15 cellular contexts compared by ENCODE assay signal in the genomic region with DNA sequence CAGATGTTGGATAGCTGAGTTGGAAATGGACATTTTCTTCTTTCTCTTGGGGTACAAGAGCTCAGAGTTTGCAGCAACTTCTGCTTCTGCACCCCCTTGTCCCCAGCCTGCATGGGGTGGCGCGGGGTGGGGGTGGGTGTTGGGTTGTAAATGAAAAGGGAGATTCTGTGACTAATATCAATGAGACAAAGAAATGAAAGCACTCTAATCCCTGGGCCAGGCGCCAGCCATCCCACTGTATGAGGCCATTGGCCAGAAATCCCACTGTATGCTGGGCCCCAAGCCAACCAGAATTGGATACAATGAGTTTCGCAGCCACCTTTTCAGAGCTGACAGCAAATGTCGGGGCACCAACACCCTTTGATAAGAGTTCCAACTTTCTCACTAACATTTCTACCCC. TPM values are rescaled to one million over a fixed set of nuclear protein-coding genes. Genes with fewer than 3 reads are reported as not detected.
DNase-seq lines count a peak whose midpoint lies in the region; ATAC-seq and TF ChIP-seq lines count a peak whose summit lies in the region.
"Had no signal": no experiment of that assay in that cellular context is flagged by ENCODE, and none has a peak within 500 bp of the region (broad histone marks: within the 10 kb centered on the region; RNA-seq: fewer than 3 reads in every experiment).

No MANE protein-coding gene starts in this region.

- H3K9me3 ChIP-seq in body of pancreas = peaks cover 0 to 6% (median 0%) of the 10 kb centered on the region in 3 donors
- no peaks in the 10 kb centered on the region for H3K9me3 ChIP-seq in uterus

- WGBS in body of pancreas, 2 donors = 54 to 55% methylated on average over 5 of the region's 5 CpGs

- TF ChIP-seq POLR2A in body of pancreas (IDR thresholded peaks at IDR 0.05) (no peak), uterus (IDR thresholded peaks at IDR 0.05) (no peak)

- DNase-seq in DMS79 treated with DMSO at 0.1 percent for 48 hours (lab: John Stamatoyannopoulos, UW) = peak; percentile 94
- DNase-seq in NCI-H1105 treated with DMSO at 0.1 percent for 48 hours (lab: John Stamatoyannopoulos, UW) = peak; percentile 93
- peak; percentile 8 to 28 (median 14) for DNase-seq in body of pancreas
- DNase-seq in uterus = no peak
- DNase-seq in medulla oblongata (ENCODE audit: extremely low spot score) = no peak
- no peak for DNase-seq in NCI-H774 (lab: John Stamatoyannopoulos, UW)
- DNase-seq: activated CD8-positive, alpha-beta T cell treated with anti-CD3 and anti-CD28 coated beads, Interleukin-2, amount 10 ng/mL, durations not matched to agents 7 days and 5 days; activated effector memory CD4-positive, alpha-beta T cell treated with anti-CD3 and anti-CD28 coated beads, Interleukin-2, amount 50 U/mL, for 16 hours; naive thymus-derived CD4-positive, alpha-beta T cell; NCI-H1417 treated with DMSO at 0.1 percent for 48 hours; stimulated activated CD4-positive, alpha-beta T cell treated with anti-CD3 and anti-CD28 coated beads, Interleukin-4, amount 100 ng/mL, for 1 hour had no signal

- H3K4me1 ChIP-seq in body of pancreas (no peaks in the 10 kb centered on the region), uterus (no peaks in the 10 kb centered on the region)

- no peaks in the 10 kb centered on the region for H3K27me3 ChIP-seq in body of pancreas
- no peaks in the 10 kb centered on the region for H3K27me3 ChIP-seq in uterus
- H3K27me3 ChIP-seq: cardiac muscle cell, heart right ventricle had no signal

- H3K36me3 ChIP-seq in body of pancreas (replicated peaks in 1 of 2; ENCODE audit: insufficient read depth in 1 of 2, low read depth in 2 of 2) = no peaks in the 10 kb centered on the region
- H3K36me3 ChIP-seq in uterus = no peaks in the 10 kb centered on the region
- H3K36me3 ChIP-seq: cardiac muscle cell, heart right ventricle had no signal

- intact Hi-C loops in body of pancreas (cut with DNase I) (no loop called here), uterus (cut with DNase I; ENCODE audit: low total_unique reads) (no loop called here)

- H3K27ac Mint-ChIP-seq in nephron = peak overlapping the region; percentile 14 to 77 (median 58)
- H3K27ac Mint-ChIP-seq: activated CD8-positive, alpha-beta T cell treated with anti-CD3 and anti-CD28 coated beads, Interleukin-2, amount 10 ng/mL, durations not matched to agents 7 days and 5 days; naive thymus-derived CD4-positive, alpha-beta T cell had no signal

- ATAC-seq in body of pancreas = no peak
- ATAC-seq: activated CD8-positive, alpha-beta T cell treated with anti-CD3 and anti-CD28 coated beads, Interleukin-2, amount 10 ng/mL, durations not matched to agents 7 days and 5 days; heart right ventricle; naive thymus-derived CD4-positive, alpha-beta T cell had no signal

- H3K4me3 Mint-ChIP-seq in nephron = peak overlapping the region in 2 of 3 experiments; percentile 40 to 44
- H3K4me3 Mint-ChIP-seq: activated CD8-positive, alpha-beta T cell treated with anti-CD3 and anti-CD28 coated beads, Interleukin-2, amount 10 ng/mL, durations not matched to agents 7 days and 5 days; naive thymus-derived CD4-positive, alpha-beta T cell had no signal

- H3K9me3 Mint-ChIP-seq in nephron = peaks cover 27% of the 10 kb centered on the region

- H3K36me3 Mint-ChIP-seq in nephron (ENCODE audit: low read depth) = no peaks in the 10 kb centered on the region
- H3K36me3 Mint-ChIP-seq: naive thymus-derived CD4-positive, alpha-beta T cell had no signal

- no peaks in the 10 kb centered on the region for H3K27me3 Mint-ChIP-seq in nephron (ENCODE audit: low read depth)
- H3K27me3 Mint-ChIP-seq: naive thymus-derived CD4-positive, alpha-beta T cell had no signal

- H3K27ac ChIP-seq in body of pancreas = no peak overlapping the region
- H3K27ac ChIP-seq in uterus = no peak overlapping the region
- H3K27ac ChIP-seq: cardiac muscle cell, heart right ventricle had no signal

- peaks cover 29% of the 10 kb centered on the region for H3K4me1 Mint-ChIP-seq in nephron
- H3K4me1 Mint-ChIP-seq: naive thymus-derived CD4-positive, alpha-beta T cell had no signal

- H3K4me3 ChIP-seq in body of pancreas (no peak overlapping the region), uterus (no peak overlapping the region)
- H3K4me3 ChIP-seq: cardiac muscle cell, heart right ventricle had no signal

- TF ChIP-seq CTCF in body of pancreas (IDR thresholded peaks at IDR 0.05) (no peak), nephron (IDR thresholded peaks at IDR 0.05; ENCODE audit: unreplicated experiment in 3 of 3) (no peak), uterus (IDR thresholded peaks at IDR 0.05) (no peak)

RNA-seq across cellular contexts. Expression of gene PTN, which starts 10.8 kb away (rescaled TPM):
- total RNA-seq in body of pancreas (1 to 10 TPM; 1.6 to 5.7 TPM), uterus (100 to 1,000 TPM in 1 of 4 donors, 10 to 100 TPM in 3; 20.2 to 118 (median 59.4) TPM)
- total RNA-seq: activated CD8-positive, alpha-beta T cell treated with anti-CD3 and anti-CD28 coated beads, Interleukin-2, amount 10 ng/mL, durations not matched to agents 7 days and 5 days; endothelial cell of umbilical vein; naive thymus-derived CD4-positive, alpha-beta T cell had no signal

Comparison
In these comparisons a context has a peak if more than half of its experiments do, and no peak if none do; other contexts are left out.
1. DNase-seq: peak in DMS79 treated with DMSO at 0.1 percent for 48 hours (single experiment), NCI-H1105 treated with DMSO at 0.1 percent for 48 hours (single experiment) and body of pancreas (4 of 4); none in uterus (0 of 2), medulla oblongata (single experiment) and NCI-H774 (single experiment).